18 cellular contexts compared by ENCODE assay signal in genomic region chr2:151805343-151805742, GRCh38. TPM values are rescaled to one million over a fixed set of nuclear protein-coding genes. Genes with fewer than 3 reads are reported as not detected.
DNase-seq lines count a peak whose midpoint lies in the region; ATAC-seq, FAIRE-seq and TF ChIP-seq lines count a peak whose summit lies in the region.
"Had no signal": no experiment of that assay in that cellular context is flagged by ENCODE, and none has a peak within 500 bp of the region (broad histone marks: within the 10 kb centered on the region; RNA-seq: fewer than 3 reads in every experiment).

No MANE protein-coding gene starts in this region.

- H3K4me1 ChIP-seq in HEK293 (ENCODE audit: control insufficient read depth, insufficient read depth, low read length) (no peaks in the 10 kb centered on the region), K562 (replicated peaks in 1 of 2; ENCODE audit: control insufficient read depth in 2 of 2, insufficient read depth in 2 of 2, low read length in 2 of 2) (peaks cover 4 to 10% of the 10 kb centered on the region in 2 experiments; a peak in 3 of 5 replicates), neutrophil (ENCODE audit: control insufficient read depth in 1 of 2, insufficient read depth in 1 of 2, low read depth in 1 of 2, low read length in 1 of 2) (peaks cover 9 to 11% of the 10 kb centered on the region in 2 experiments)
- H3K4me1 ChIP-seq: BE2C, BLaER1, Caco-2 had no signal

- H3K4me1 Mint-ChIP-seq in activated naive CD4-positive, alpha-beta T cell treated with anti-CD3 and anti-CD28 coated beads for 36 hours (ENCODE audit: low read depth): peaks cover 2% of the 10 kb centered on the region

- CTCF ChIA-PET in HEK293 (lab: Yijun Ruan, JAX) (interaction anchor here (0.7 to 1.0 kb wide), 2 partner anchors 12 to 15 kb away, joined by 3 read pairs; no protein-coding TSS in a partner anchor), K562 (lab: Yijun Ruan, JAX; ENCODE audit: low intra/inter-chr PET ratio) (no interaction called here)
- CTCF ChIA-PET in activated naive CD4-positive, alpha-beta T cell treated with anti-CD3 and anti-CD28 coated beads for 36 hours (lab: Charles Lee): interaction anchor here (1.1 kb wide), 1 partner anchor 220 kb away, joined by 3 read pairs; no protein-coding TSS in a partner anchor

- no peak overlapping the region for H3K4me3 Mint-ChIP-seq in activated naive CD4-positive, alpha-beta T cell treated with anti-CD3 and anti-CD28 coated beads for 36 hours
- H3K4me3 Mint-ChIP-seq: CD4-positive, alpha-beta T cell; CD8-positive, alpha-beta T cell had no signal

- H3K79me2 ChIP-seq in K562 (ENCODE audit: control insufficient read depth, insufficient read depth, low read length): peaks cover 3% of the 10 kb centered on the region; the same call in 1 of the 3 replicates

- TF ChIP-seq CTCF in HEK293 (tag by site-specific recombination; IDR thresholded peaks at IDR 0.05) (no peak), K562 (IDR thresholded peaks at IDR 0.05 in 2 of 3, conservative IDR thresholded peaks at IDR 0.05 in 1 of 3; ENCODE audit: insufficient read depth in 2 of 3, low read depth in 1 of 3, low read length in 3 of 3) (no peak), neutrophil (IDR thresholded peaks at IDR 0.05) (no peak)

- H3K36me3 Mint-ChIP-seq in activated naive CD4-positive, alpha-beta T cell treated with anti-CD3 and anti-CD28 coated beads for 36 hours (ENCODE audit: low read depth): peaks cover 17% of the 10 kb centered on the region

- H3K4me3 ChIP-seq in HEK293 (ENCODE audit: low read depth, low read length) (no peak overlapping the region), K562 (no peak overlapping the region), neutrophil (ENCODE audit: low read depth in 1 of 2, low read length in 1 of 2) (no peak overlapping the region)
- H3K4me3 ChIP-seq: BLaER1 had no signal

- intact Hi-C loops in K562 (cut with micrococcal nuclease): no loop called here
- intact Hi-C loops in activated naive CD4-positive, alpha-beta T cell treated with anti-CD3 and anti-CD28 coated beads for 36 hours (cut with micrococcal nuclease): loop anchor here (5.0 kb wide), 1 partner anchor 168 kb away; no protein-coding TSS in a partner anchor

- no peak; the same call in 1 of the 2 replicates for TF ChIP-seq EP300 in K562 (IDR thresholded peaks at IDR 0.05; ENCODE audit: low read length)

- no peaks in the 10 kb centered on the region for H3K9me3 ChIP-seq in HEK293 (ENCODE audit: control insufficient read depth, insufficient read depth, low read depth, low read length)
- H3K9me3 ChIP-seq in K562 (replicated peaks; ENCODE audit: control insufficient read depth, insufficient read depth, low read depth, low read length): no peaks in the 10 kb centered on the region
- H3K9me3 ChIP-seq in neutrophil: no peaks in the 10 kb centered on the region
- H3K9me3 ChIP-seq: BE2C, BLaER1, Caco-2 had no signal

- in situ Hi-C loops in K562 (cut with MboI): no loop called here

- no peaks in the 10 kb centered on the region for H3K27me3 Mint-ChIP-seq in activated naive CD4-positive, alpha-beta T cell treated with anti-CD3 and anti-CD28 coated beads for 36 hours (ENCODE audit: low read depth)
- H3K27me3 Mint-ChIP-seq: CD4-positive, alpha-beta T cell had no signal

- no peaks in the 10 kb centered on the region for H3K27me3 ChIP-seq in K562 (ENCODE audit: control insufficient read depth in 2 of 2, insufficient read depth in 2 of 2, low read length in 2 of 2)
- H3K27me3 ChIP-seq in neutrophil: no peaks in the 10 kb centered on the region
- H3K27me3 ChIP-seq: BE2C, BLaER1 had no signal

- peak; percentile 65 for ATAC-seq in K562
- ATAC-seq: CD8-positive, alpha-beta T cell had no signal

- WGBS in K562 (ENCODE audit: insufficient coverage, low coverage, missing lambda C conversion rate): 46% methylated on average over 1 of the region's 1 CpG

- no peaks in the 10 kb centered on the region for H3K9me1 ChIP-seq in K562 (ENCODE audit: control insufficient read depth, insufficient read depth, low read length)

- TF ChIP-seq POLR2A in K562 (conservative IDR thresholded peaks at IDR 0.05): no peak

- no peak overlapping the region for H3K27ac Mint-ChIP-seq in activated naive CD4-positive, alpha-beta T cell treated with anti-CD3 and anti-CD28 coated beads for 36 hours
- H3K27ac Mint-ChIP-seq: CD4-positive, alpha-beta T cell; CD8-positive, alpha-beta T cell had no signal

- no peak overlapping the region for H3K9ac ChIP-seq in K562 (ENCODE audit: insufficient read depth in 1 of 2, low read depth in 2 of 2, low read length in 2 of 2)
- H3K9ac ChIP-seq: BLaER1 had no signal

- BruUV-seq in K562 (replicated peaks; lab: Mats Ljungman, UMichigan): no TSS peak

- no peaks in the 10 kb centered on the region for H3K9me3 Mint-ChIP-seq in activated naive CD4-positive, alpha-beta T cell treated with anti-CD3 and anti-CD28 coated beads for 36 hours
- H3K9me3 Mint-ChIP-seq: CD4-positive, alpha-beta T cell; CD8-positive, alpha-beta T cell had no signal

- DNase-seq in K562 (ENCODE audit: extremely low read depth in 1 of 4, low spot score in 3 of 4): no peak
- DNase-seq in inferior parietal cortex (ENCODE audit: extremely low spot score): no peak
- DNase-seq in NCI-H510A (lab: John Stamatoyannopoulos, UW): no peak
- no peak for DNase-seq in activated naive CD4-positive, alpha-beta T cell treated with anti-CD3 and anti-CD28 coated beads for 36 hours
- DNase-seq: 8988T; ACHN; BE2C; C1 segment of cervical spinal cord; Caco-2; Calu3; CD4-positive, alpha-beta T cell; CD8-positive, alpha-beta T cell; DMS79 treated with DMSO at 0.1 percent for 48 hours; GF-D8 had no signal

- no peak overlapping the region for H3K4me2 ChIP-seq in K562 (ENCODE audit: insufficient read depth, low read length)
- H3K4me2 ChIP-seq: BLaER1 had no signal

- H3K27ac ChIP-seq in HEK293 (ENCODE audit: extremely low read depth, low read depth, low read length) (no peak overlapping the region), K562 (ENCODE audit: extremely low read depth, low read depth, low read length) (no peak overlapping the region; the same call in 2 of the 3 replicates), neutrophil (peak overlapping the region; percentile 48)
- H3K27ac ChIP-seq: BLaER1 had no signal

- H3K36me3 ChIP-seq in HEK293 (ENCODE audit: control insufficient read depth in 2 of 2, insufficient read depth in 1 of 2, low read length in 2 of 2) (peaks cover 21 to 51% of the 10 kb centered on the region in 2 experiments), K562 (ENCODE audit: control insufficient read depth, insufficient read depth, low read length) (peaks cover 73% of the 10 kb centered on the region), neutrophil (peaks cover 17% of the 10 kb centered on the region)

- no peak for TF ChIP-seq RAD21 in K562 (CRISPR knock-in tag; conservative IDR thresholded peaks at IDR 0.05 in 1 of 2, IDR thresholded peaks at IDR 0.05 in 1 of 2)

- POLR2A ChIA-PET in HEK293 (lab: Yijun Ruan, JAX): no interaction called here
- POLR2A ChIA-PET in K562 (lab: Yijun Ruan, JAX): interaction anchor here (2.6 kb wide), 1 partner anchor 12 kb away, joined by 10 read pairs; no protein-coding TSS in a partner anchor

- no peak for FAIRE-seq in K562 (lab: Jason Lieb, UNC)
- FAIRE-seq: D721Med had no signal

- H2AFZ ChIP-seq in K562 (ENCODE audit: low read depth, low read length): no peak overlapping the region

- H4K20me1 ChIP-seq in K562 (replicated peaks; ENCODE audit: control insufficient read depth, insufficient read depth, low read length): no peaks in the 10 kb centered on the region

TF ChIP-seq in HEK293, 187 proteins besides CTCF, POLR2A, EP300 and RAD21 (continues in another document):
- peak; percentile 63; the same call in 1 of the 2 replicates for TF ChIP-seq SCRT2 (tag by site-specific recombination; IDR thresholded peaks at IDR 0.05)
- no peak for TF ChIP-seq ZXDB (tag by site-specific recombination; IDR thresholded peaks at IDR 0.05)

TF ChIP-seq in K562, 482 proteins besides CTCF, POLR2A, EP300 and RAD21 (continues in another document):
- peak; percentile 21; the same call in 1 of the 2 replicates for TF ChIP-seq PKNOX1 (IDR thresholded peaks at IDR 0.05)
- TF ChIP-seq CTBP1 (IDR thresholded peaks at IDR 0.05; ENCODE audit: borderline replicate concordance): no peak

RNA-seq across cellular contexts. Expression of gene ARL5A, which starts 22.9 kb away (rescaled TPM):
- total RNA-seq in K562 (2011; cell fraction: chromatin; rRNA removed; ENCODE audit: low replicate concordance): 74.2 and 178 TPM in 2 replicates
- 34.4 and 36.5 TPM in 2 replicates for total RNA-seq in K562 (2011; cell fraction: nucleolus; rRNA removed)
- 75.4 and 160 TPM in 2 replicates for total RNA-seq in K562 (2011; cell fraction: nucleoplasm; rRNA removed)
- total RNA-seq in K562 (2014; rRNA removed) (117 and 132 TPM in 2 replicates), K562 (2014; rRNA removed; fragmentation: Illumina TruSeq; extraction: Trizol) (102 and 118 TPM in 2 replicates), K562 (2015; rRNA removed; fragmentation: Illumina TruSeq; extraction: Trizol) (76.1 and 101 TPM in 2 replicates), K562 (2021) (92.2 and 94.3 TPM in 2 replicates)
- polyA plus RNA-seq in K562 (2011; rRNA removed) (65.1 and 71.1 TPM in 2 replicates), K562 (2014; fragmentation: Illumina TruSeq; extraction: Trizol) (85.4 and 88.4 TPM in 2 replicates), K562 (2014; fragmentation: Nextera tagmentation; extraction: Ambion mirVana) (10 to 100 TPM; 16.3 to 16.9 TPM), K562 (2014; rRNA removed) (74.8 and 75.6 TPM in 2 replicates)
- polyA plus RNA-seq in K562 (2011; cell fraction: cytosol; rRNA removed): 22.9 and 43.5 TPM in 2 replicates
- 46.1 and 59.3 TPM in 2 replicates for polyA plus RNA-seq in K562 (2011; cell fraction: nucleus; rRNA removed)
- 41.6 and 51.1 TPM in 2 replicates for polyA plus RNA-seq in K562 (2012)
- 144 and 168 TPM in 2 replicates for polyA minus RNA-seq in K562 (2011; rRNA and poly(A)+ RNA removed)
- polyA minus RNA-seq in K562 (2011; cell fraction: cytosol; rRNA and poly(A)+ RNA removed): 50.1 and 63.7 TPM in 2 replicates
- polyA minus RNA-seq in K562 (2011; cell fraction: nucleus; rRNA and poly(A)+ RNA removed): 63.5 and 96.7 TPM in 2 replicates
- 10 to 100 TPM; 40.6 to 43.7 TPM for total RNA-seq in activated naive CD4-positive, alpha-beta T cell treated with anti-CD3 and anti-CD28 coated beads for 36 hours
